Comparison of ENCODE assay signal across 1 cellular context in genomic region chr5:133048993-133049725, GRCh38.
TF ChIP-seq lines count a peak whose summit lies in the region.

No MANE protein-coding gene starts in this region.

TF ChIP-seq in HepG2, 621 proteins besides CTCF, POLR2A, EP300 and RAD21 (continued from another document):
- TF ChIP-seq ZNF142 (CRISPR knock-in tag; IDR thresholded peaks at IDR 0.05): no peak
- TF ChIP-seq CERS6 (CRISPR knock-in tag; IDR thresholded peaks at IDR 0.05): no peak
- no peak for TF ChIP-seq ZFP36 (IDR thresholded peaks at IDR 0.05; ENCODE audit: borderline replicate concordance, low read depth, low read length, partially characterized antibody)
- 0 out of 2 replicates have a peak, but pooled peaks have one; percentile 3 for TF ChIP-seq TAF1 (CRISPR knock-in tag; IDR thresholded peaks at IDR 0.05)
- TF ChIP-seq ZNF383 (CRISPR knock-in tag; IDR thresholded peaks at IDR 0.05; ENCODE audit: borderline replicate concordance): no peak
- TF ChIP-seq ZBTB4 (CRISPR knock-in tag; IDR thresholded peaks at IDR 0.05; ENCODE audit: borderline replicate concordance): no peak
- no peak for TF ChIP-seq ZNF75D (CRISPR knock-in tag; IDR thresholded peaks at IDR 0.05; ENCODE audit: borderline replicate concordance)
- peak; percentile 26; the same call in 1 of the 2 replicates for TF ChIP-seq SOX5 (CRISPR knock-in tag; IDR thresholded peaks at IDR 0.05; ENCODE audit: borderline replicate concordance)
- no peak for TF ChIP-seq ATAD3A (CRISPR knock-in tag; IDR thresholded peaks at IDR 0.05)
- no peak for TF ChIP-seq SP140L (CRISPR knock-in tag; IDR thresholded peaks at IDR 0.05; ENCODE audit: borderline replicate concordance)
- TF ChIP-seq CEBPG (CRISPR knock-in tag; IDR thresholded peaks at IDR 0.05): 0 out of 2 replicates have a peak, but pooled peaks have one; percentile 4
- TF ChIP-seq, protein P1, sequence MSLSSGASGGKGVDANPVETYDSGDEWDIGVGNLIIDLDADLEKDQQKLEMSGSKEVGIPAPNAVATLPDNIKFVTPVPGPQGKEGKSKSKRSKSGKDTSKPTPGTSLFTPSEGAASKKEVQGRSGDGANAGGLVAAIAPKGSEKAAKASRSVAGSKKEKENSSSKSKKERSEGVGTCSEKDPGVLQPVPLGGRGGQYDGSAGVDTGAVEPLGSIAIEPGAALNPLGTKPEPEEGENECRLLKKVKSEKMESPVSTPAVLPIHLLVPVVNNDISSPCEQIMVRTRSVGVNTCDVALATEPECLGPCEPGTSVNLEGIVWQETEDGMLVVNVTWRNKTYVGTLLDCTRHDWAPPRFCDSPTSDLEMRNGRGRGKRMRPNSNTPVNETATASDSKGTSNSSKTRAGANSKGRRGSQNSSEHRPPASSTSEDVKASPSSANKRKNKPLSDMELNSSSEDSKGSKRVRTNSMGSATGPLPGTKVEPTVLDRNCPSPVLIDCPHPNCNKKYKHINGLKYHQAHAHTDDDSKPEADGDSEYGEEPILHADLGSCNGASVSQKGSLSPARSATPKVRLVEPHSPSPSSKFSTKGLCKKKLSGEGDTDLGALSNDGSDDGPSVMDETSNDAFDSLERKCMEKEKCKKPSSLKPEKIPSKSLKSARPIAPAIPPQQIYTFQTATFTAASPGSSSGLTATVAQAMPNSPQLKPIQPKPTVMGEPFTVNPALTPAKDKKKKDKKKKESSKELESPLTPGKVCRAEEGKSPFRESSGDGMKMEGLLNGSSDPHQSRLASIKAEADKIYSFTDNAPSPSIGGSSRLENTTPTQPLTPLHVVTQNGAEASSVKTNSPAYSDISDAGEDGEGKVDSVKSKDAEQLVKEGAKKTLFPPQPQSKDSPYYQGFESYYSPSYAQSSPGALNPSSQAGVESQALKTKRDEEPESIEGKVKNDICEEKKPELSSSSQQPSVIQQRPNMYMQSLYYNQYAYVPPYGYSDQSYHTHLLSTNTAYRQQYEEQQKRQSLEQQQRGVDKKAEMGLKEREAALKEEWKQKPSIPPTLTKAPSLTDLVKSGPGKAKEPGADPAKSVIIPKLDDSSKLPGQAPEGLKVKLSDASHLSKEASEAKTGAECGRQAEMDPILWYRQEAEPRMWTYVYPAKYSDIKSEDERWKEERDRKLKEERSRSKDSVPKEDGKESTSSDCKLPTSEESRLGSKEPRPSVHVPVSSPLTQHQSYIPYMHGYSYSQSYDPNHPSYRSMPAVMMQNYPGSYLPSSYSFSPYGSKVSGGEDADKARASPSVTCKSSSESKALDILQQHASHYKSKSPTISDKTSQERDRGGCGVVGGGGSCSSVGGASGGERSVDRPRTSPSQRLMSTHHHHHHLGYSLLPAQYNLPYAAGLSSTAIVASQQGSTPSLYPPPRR (CRISPR knock-in tag; IDR thresholded peaks at IDR 0.05; ENCODE audit: borderline replicate concordance): no peak
- no peak for TF ChIP-seq DNMT1 (CRISPR knock-in tag; IDR thresholded peaks at IDR 0.05)
- TF ChIP-seq SMARCC2 (IDR thresholded peaks at IDR 0.05): no peak
- no peak for TF ChIP-seq NR0B2 (CRISPR knock-in tag; IDR thresholded peaks at IDR 0.05)
- TF ChIP-seq ZNF546 (CRISPR knock-in tag; conservative IDR thresholded peaks at IDR 0.05): no peak
- no peak for TF ChIP-seq ZFP36L2 (CRISPR knock-in tag; IDR thresholded peaks at IDR 0.05)
- no peak for TF ChIP-seq ZNF773 (CRISPR knock-in tag; IDR thresholded peaks at IDR 0.05; ENCODE audit: borderline replicate concordance)
- TF ChIP-seq MED13 (CRISPR knock-in tag; IDR thresholded peaks at IDR 0.05): no peak
- no peak for TF ChIP-seq GABPB1 (CRISPR knock-in tag; IDR thresholded peaks at IDR 0.05)
- 0 out of 2 replicates have a peak, but pooled peaks have one; percentile 2 for TF ChIP-seq GATAD1 (CRISPR knock-in tag; IDR thresholded peaks at IDR 0.05)
- TF ChIP-seq ZNF605 (CRISPR knock-in tag; IDR thresholded peaks at IDR 0.05): no peak
- TF ChIP-seq KLF11 (CRISPR knock-in tag; IDR thresholded peaks at IDR 0.05): 0 out of 2 replicates have a peak, but pooled peaks have one; percentile 3
- no peak for TF ChIP-seq PLRG1 (conservative IDR thresholded peaks at IDR 0.05)
- no peak for TF ChIP-seq FUBP1 (CRISPR knock-in tag; IDR thresholded peaks at IDR 0.05; ENCODE audit: borderline replicate concordance)
- TF ChIP-seq ZNF263 (CRISPR knock-in tag; IDR thresholded peaks at IDR 0.05): no peak
- TF ChIP-seq CHD2 (IDR thresholded peaks at IDR 0.05; ENCODE audit: low read depth, low read length): no peak
- TF ChIP-seq STAT6 (CRISPR knock-in tag; IDR thresholded peaks at IDR 0.05; ENCODE audit: borderline replicate concordance): peak; percentile 20; the same call in 1 of the 2 replicates
- TF ChIP-seq AKAP8 (CRISPR knock-in tag; IDR thresholded peaks at IDR 0.05): no peak
